In the genomic region with DNA sequence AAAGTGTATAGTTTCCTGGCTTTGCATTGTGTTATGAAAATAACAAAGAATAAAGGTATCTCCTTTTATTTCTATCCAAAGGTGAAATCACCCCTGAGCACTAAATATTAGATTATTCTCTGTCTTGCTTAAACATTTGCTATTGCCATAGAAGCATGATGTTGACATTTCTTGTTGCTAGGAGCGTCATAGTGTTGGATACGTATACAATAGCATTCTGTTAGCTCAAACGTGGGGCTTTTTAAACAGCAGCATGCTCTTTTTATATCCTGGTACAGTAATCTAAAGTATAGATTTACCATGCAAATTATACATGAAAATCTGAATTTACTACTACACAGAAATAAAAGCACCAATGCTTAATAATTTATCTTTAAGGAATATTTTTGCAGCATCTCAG, we compare ENCODE assay signal across 23 cellular contexts. TPM values are rescaled to one million over a fixed set of nuclear protein-coding genes. Genes with fewer than 3 reads are reported as not detected.
DNase-seq lines count a peak whose midpoint lies in the region; ATAC-seq, FAIRE-seq and TF ChIP-seq lines count a peak whose summit lies in the region.
"Had no signal": no experiment of that assay in that cellular context is flagged by ENCODE, and none has a peak within 500 bp of the region (broad histone marks: within the 10 kb centered on the region; RNA-seq: fewer than 3 reads in every experiment).

No MANE protein-coding gene starts in this region.

- intact Hi-C loops in esophagus muscularis mucosa (cut with DNase I), result no loop called here
- intact Hi-C loops in CD4-positive, alpha-beta T cell (cut with DNase I, micrococcal nuclease), result loop anchor here in 1 of 2 experiments (10.0 kb wide), 1 partner anchor 445 kb away; no protein-coding TSS in a partner anchor

- H4K20me1 ChIP-seq in GM23248 (ENCODE audit: insufficient read depth), result no peaks in the 10 kb centered on the region

- TF ChIP-seq EP300 in esophagus muscularis mucosa (IDR thresholded peaks at IDR 0.05), result no peak

- peaks cover 13% of the 10 kb centered on the region for H3K27me3 Mint-ChIP-seq in CD4-positive, alpha-beta T cell

- peak; percentile 16 for DNase-seq in COLO668 (lab: John Stamatoyannopoulos, UW; ENCODE audit: unreplicated experiment)
- peak; percentile 29 for DNase-seq in GM23248
- DNase-seq in NCI-H2196 (lab: John Stamatoyannopoulos, UW; ENCODE audit: unreplicated experiment), result peak; percentile 46
- DNase-seq in esophagus muscularis mucosa (ENCODE audit: extremely low spot score), result no peak
- no peak for DNase-seq in retina
- no peak for DNase-seq in GM12891 (ENCODE audit: insufficient read length, low spot score)
- no peak for DNase-seq in AG20443 (ENCODE audit: low spot score)
- DNase-seq in CD4-positive, alpha-beta T cell, result no peak
- DNase-seq: activated naive CD4-positive, alpha-beta T cell; activated T-cell treated with anti-CD3 and anti-CD28 coated beads for 4 hours; CD8-positive, alpha-beta memory T cell; cerebellar nuclear complex; effector CD8-positive, alpha-beta T cell; KBM-7; lower lobe of right lung; NCI-H1105; posterior cingulate gyrus; stimulated activated CD4-positive, alpha-beta T cell treated with anti-CD3 and anti-CD28 coated beads, Interleukin-4, amount 100 ng/mL, for 1 hour; SW 1271 had no signal

- no peaks in the 10 kb centered on the region for H3K36me3 ChIP-seq in GM23248 (ENCODE audit: low read depth)
- no peaks in the 10 kb centered on the region for H3K36me3 ChIP-seq in esophagus muscularis mucosa
- H3K36me3 ChIP-seq: lower lobe of right lung had no signal

- no peaks in the 10 kb centered on the region for H3K4me1 Mint-ChIP-seq in CD4-positive, alpha-beta T cell (ENCODE audit: low read depth)
- H3K4me1 Mint-ChIP-seq: CD8-positive, alpha-beta memory T cell had no signal

- no peak overlapping the region for H3K4me3 Mint-ChIP-seq in CD4-positive, alpha-beta T cell

- WGBS in GM23248 (ENCODE audit: low coverage in 1 of 2, low lambda C conversion rate in 2 of 2, missing lambda C conversion rate in 2 of 2), 2 experiments, result 37 to 44% methylated on average over 3 of the region's 3 CpGs
- WGBS in esophagus muscularis mucosa, result 25% methylated on average over 3 of the region's 3 CpGs

- no peak overlapping the region for H3K4me3 ChIP-seq in GM23248
- no peak overlapping the region for H3K4me3 ChIP-seq in esophagus muscularis mucosa
- H3K4me3 ChIP-seq: lower lobe of right lung, skin epidermis had no signal

- no peaks in the 10 kb centered on the region for H3K79me2 ChIP-seq in GM23248 (ENCODE audit: insufficient read depth)

- H3K4me2 ChIP-seq in GM23248 (ENCODE audit: unreplicated experiment), result no peak overlapping the region

- no peak overlapping the region for H3K27ac ChIP-seq in GM23248
- peak overlapping the region; percentile 40 to 59 (median 49) for H3K27ac ChIP-seq in esophagus muscularis mucosa (replicated peaks in 1 of 4)
- no peak overlapping the region for H3K27ac ChIP-seq in CD4-positive, alpha-beta T cell (ENCODE audit: low read depth, low read length)
- H3K27ac ChIP-seq: lower lobe of right lung, RWPE1, skin epidermis had no signal

- H3K9ac ChIP-seq in GM23248, result no peak overlapping the region

- FAIRE-seq in GM12891 (lab: Jason Lieb, UNC), result no peak
- FAIRE-seq: H1, urothelium cell line had no signal

- no peaks in the 10 kb centered on the region for H3K4me1 ChIP-seq in GM23248 (ENCODE audit: insufficient read depth)
- H3K4me1 ChIP-seq in esophagus muscularis mucosa, result peaks cover 0 to 41% (median 39%) of the 10 kb centered on the region in 4 donors
- H3K4me1 ChIP-seq: lower lobe of right lung had no signal

- H3K9me3 ChIP-seq in GM23248 (ENCODE audit: low read depth) (no peaks in the 10 kb centered on the region), esophagus muscularis mucosa (no peaks in the 10 kb centered on the region)
- H3K9me3 ChIP-seq in CD4-positive, alpha-beta T cell (ENCODE audit: control insufficient read depth, low read length), result no peaks in the 10 kb centered on the region
- H3K9me3 ChIP-seq: lower lobe of right lung had no signal

- no peak for TF ChIP-seq CTCF in esophagus muscularis mucosa (IDR thresholded peaks at IDR 0.05)
- TF ChIP-seq CTCF in CD4-positive, alpha-beta T cell (IDR thresholded peaks at IDR 0.05), result no peak

- no peaks in the 10 kb centered on the region for H3K9me2 ChIP-seq in GM23248 (ENCODE audit: insufficient read depth)

- CTCF ChIA-PET in CD4-positive, alpha-beta T cell (lab: Charles Lee), result interaction anchor here (1.0 kb wide), 2 partner anchors 8 to 141 kb away, joined by 3 to 4 read pairs; no protein-coding TSS in a partner anchor

- H3K9me3 Mint-ChIP-seq in CD4-positive, alpha-beta T cell, result no peaks in the 10 kb centered on the region
- H3K9me3 Mint-ChIP-seq: CD8-positive, alpha-beta memory T cell had no signal

- no peak overlapping the region for H2AFZ ChIP-seq in GM23248

- H3K27me3 ChIP-seq in GM23248 (replicated peaks; ENCODE audit: insufficient read depth) (no peaks in the 10 kb centered on the region), esophagus muscularis mucosa (no peaks in the 10 kb centered on the region)
- no peaks in the 10 kb centered on the region for H3K27me3 ChIP-seq in CD4-positive, alpha-beta T cell (ENCODE audit: control insufficient read depth, insufficient read depth, low read length)

- no peaks in the 10 kb centered on the region for H3F3A ChIP-seq in GM23248 (ENCODE audit: insufficient read depth)

- H3K27ac Mint-ChIP-seq in CD4-positive, alpha-beta T cell, result no peak overlapping the region
- H3K27ac Mint-ChIP-seq: CD8-positive, alpha-beta memory T cell had no signal

- TF ChIP-seq POLR2A in esophagus muscularis mucosa (IDR thresholded peaks at IDR 0.05; ENCODE audit: low read depth) (no peak), GM12891 (IDR thresholded peaks at IDR 0.05; ENCODE audit: low read depth, low read length) (no peak)

- H3K36me3 Mint-ChIP-seq in CD4-positive, alpha-beta T cell (ENCODE audit: low read depth), result no peaks in the 10 kb centered on the region
- H3K36me3 Mint-ChIP-seq: CD8-positive, alpha-beta memory T cell had no signal

- in situ Hi-C loops in GM23248 (cut with MboI), result loop anchor here (10.0 kb wide), 1 partner anchor 135 kb away; no protein-coding TSS in a partner anchor

- ATAC-seq in CD4-positive, alpha-beta T cell (ENCODE audit: poor library complexity), result no peak
- ATAC-seq: lower lobe of right lung had no signal

- POLR2A ChIA-PET in CD4-positive, alpha-beta T cell (lab: Charles Lee), result no interaction called here

TF ChIP-seq in GM12891, 5 proteins besides CTCF, POLR2A, EP300 and RAD21:
- TF ChIP-seq SPI1 (IDR thresholded peaks at IDR 0.05; ENCODE audit: low read depth, low read length) (no peak), PAX5 (IDR thresholded peaks at IDR 0.05; ENCODE audit: insufficient read depth, low read length, severe bottlenecking) (no peak), POU2F2 (IDR thresholded peaks at IDR 0.05; ENCODE audit: low read depth, low read length) (no peak), POLR2AphosphoS5 (IDR thresholded peaks at IDR 0.05; ENCODE audit: low read depth, low read length) (no peak), TAF1 (IDR thresholded peaks at IDR 0.05; ENCODE audit: low read depth, low read length) (no peak)

RNA-seq across cellular contexts. Expression of gene HSF2, which starts 9.7 kb away (rescaled TPM):
- 11.2 and 24.5 TPM in 2 replicates for total RNA-seq in GM23248 (2014; rRNA removed; shearing (Covaris generic))
- polyA plus RNA-seq in GM23248 (2016; fragmentation: Nextera tagmentation; extraction: Ambion mirVana), result 11.3 and 12.3 TPM in 2 replicates
- 10 to 100 TPM; 26.8 to 29.9 (median 28.4) TPM for total RNA-seq in esophagus muscularis mucosa
- polyA plus RNA-seq in GM12891 (2012; ENCODE audit: low read depth, missing spikeins), result 7.7 TPM
- 10 to 100 TPM; 41.8 to 47.6 TPM for total RNA-seq in CD4-positive, alpha-beta T cell

Comparison
In these comparisons a context has a peak if more than half of its experiments do, and no peak if none do; other contexts are left out.
1. DNase-seq: peak in COLO668 (single experiment), GM23248 (single experiment) and NCI-H2196 (single experiment); none in esophagus muscularis mucosa (single experiment), retina (single experiment), GM12891 (single experiment), AG20443 (single experiment) and CD4-positive, alpha-beta T cell (0 of 10).
2. H3K27ac ChIP-seq: peak in esophagus muscularis mucosa (4 of 4); none in GM23248 (single experiment) and CD4-positive, alpha-beta T cell (single experiment).